1 cellular context compared by ENCODE assay signal in genomic region chr2:152167470-152167869, GRCh38.
TF ChIP-seq lines count a peak whose summit lies in the region.

No MANE protein-coding gene starts in this region.

TF ChIP-seq in HepG2, 621 proteins besides CTCF, POLR2A, EP300 and RAD21:
- TF ChIP-seq FOSL2 (CRISPR knock-in tag; IDR thresholded peaks at IDR 0.05) = peak; percentile 55; the same call in 1 of the 2 replicates
